In the genomic region with DNA sequence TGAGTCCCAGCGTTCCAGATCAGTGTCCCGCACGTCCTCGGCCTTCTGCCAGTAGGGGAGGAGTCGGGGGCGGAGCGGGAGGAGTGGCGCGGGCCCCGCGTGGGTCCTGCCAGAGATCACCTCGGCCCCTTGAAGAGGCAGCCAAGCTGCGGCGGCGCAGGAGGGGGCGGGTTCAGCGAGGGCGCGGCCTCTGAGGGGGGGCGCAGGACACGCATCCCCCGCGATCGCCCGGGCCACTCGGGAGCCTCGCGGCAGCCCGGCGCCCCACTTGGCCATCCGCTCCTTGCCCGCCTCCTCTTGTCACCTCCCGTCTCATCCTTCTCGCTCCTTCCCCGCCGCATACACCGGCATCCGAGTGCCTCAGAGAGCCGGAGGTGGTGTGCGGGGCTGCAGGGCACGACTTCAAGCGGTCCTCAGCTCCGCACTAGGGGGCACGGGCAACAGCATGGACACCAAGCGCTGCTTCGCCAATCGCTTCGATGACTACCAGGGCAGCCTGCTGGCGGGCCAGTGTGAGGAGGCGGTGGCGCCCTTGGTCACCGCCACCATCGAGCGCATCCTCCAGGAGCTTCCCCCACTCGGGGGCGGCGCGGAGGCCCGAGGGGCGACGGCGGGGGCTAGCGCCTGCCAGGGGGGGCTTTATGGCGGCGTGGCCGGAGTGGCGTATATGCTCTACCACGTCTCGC, we compare ENCODE assay signal across 8 cellular contexts. TPM values are rescaled to one million over a fixed set of nuclear protein-coding genes. Genes with fewer than 3 reads are reported as not detected.
DNase-seq lines count a peak whose midpoint lies in the region; ATAC-seq, FAIRE-seq and TF ChIP-seq lines count a peak whose summit lies in the region.
"Not testable (repeated sequence)": the region's sequence is repeated elsewhere in the genome, so short reads cannot be mapped to it uniquely, and the experiment has no call there.

A gene (plus strand): TSS at position 236 of the 686 bp plus-strand sequence. CDS start 210 bp downstream, at position 446.

- peak within 1 kb of the TSS; percentile 1; the same call in 1 of the 2 replicates for H3K27ac ChIP-seq in MM.1S (ENCODE audit: low read length)
- H3K27ac ChIP-seq in endothelial cell of umbilical vein (ENCODE audit: insufficient read depth, low read depth, low read length); prostate gland: not testable (repeated sequence)
- peak within 1 kb of the TSS in 2 of 4 donors; percentile 35 for H3K27ac ChIP-seq in upper lobe of left lung

- peak within 1 kb of the TSS; percentile 70 for H3K4me2 ChIP-seq in MM.1S (ENCODE audit: low read depth, low read length)
- peak within 1 kb of the TSS; percentile 13 for H3K4me2 ChIP-seq in endothelial cell of umbilical vein (ENCODE audit: insufficient read depth, low read length)

- CTCF ChIA-PET in endothelial cell of umbilical vein (lab: Charles Lee): not testable (repeated sequence)

- H2AFZ ChIP-seq in MM.1S (ENCODE audit: low read length) (peak within 1 kb of the TSS; percentile 70), endothelial cell of umbilical vein (ENCODE audit: low read depth, low read length) (peak within 1 kb of the TSS; percentile 41)

- TF ChIP-seq POLR2A in endothelial cell of umbilical vein (IDR thresholded peaks at IDR 0.05; ENCODE audit: low read depth, low read length); prostate gland (IDR thresholded peaks at IDR 0.05): not testable (repeated sequence)
- TF ChIP-seq POLR2A in upper lobe of left lung (IDR thresholded peaks at IDR 0.05): peak in 1 of 4 donors; percentile 23

- H3K9me1 ChIP-seq in endothelial cell of umbilical vein (replicated peaks; ENCODE audit: control insufficient read depth, extremely low read depth, insufficient read depth, low read length): not testable (repeated sequence)

- H3K79me2 ChIP-seq in MM.1S (ENCODE audit: low read length); endothelial cell of umbilical vein (ENCODE audit: control insufficient read depth, insufficient read depth, low read length): not testable (repeated sequence)

- not testable (repeated sequence) for TF ChIP-seq CTCF in MM.1S (IDR thresholded peaks at IDR 0.05; ENCODE audit: low read length); endothelial cell of umbilical vein (IDR thresholded peaks at IDR 0.05; ENCODE audit: extremely low read depth in 1 of 2, insufficient read depth in 1 of 2, low read depth in 1 of 2, low read length in 2 of 2); prostate gland (IDR thresholded peaks at IDR 0.05); upper lobe of left lung (IDR thresholded peaks at IDR 0.05)

- not testable (repeated sequence) for H3K4me1 Mint-ChIP-seq in T-helper 2 cell treated with Interferon-gamma antibody and Interleukin-4, amounts not matched to agents 5 μg/mL and 100 μg/mL, for 36 hours (ENCODE audit: low read depth); activated naive CD4-positive, alpha-beta T cell treated with anti-CD3 and anti-CD28 coated beads, Interleukin-2, amount 50 U/mL, for 24 hours

- peak within 1 kb of the TSS; percentile 23; the same call in 1 of the 2 replicates for H3K9ac ChIP-seq in MM.1S (ENCODE audit: low read length)
- not testable (repeated sequence) for H3K9ac ChIP-seq in endothelial cell of umbilical vein (replicated peaks; ENCODE audit: extremely low read depth, insufficient read depth, low read length)

- H3K4me3 ChIP-seq in MM.1S (ENCODE audit: low read length): peak within 1 kb of the TSS; percentile 61
- H3K4me3 ChIP-seq in endothelial cell of umbilical vein (replicated peaks in 1 of 3; ENCODE audit: insufficient read depth in 1 of 3, low read depth in 1 of 3, low read length in 3 of 3): peak within 1 kb of the TSS in 2 of 3 experiments; percentile 5 to 23
- peak within 1 kb of the TSS; percentile 9 to 18 for H3K4me3 ChIP-seq in prostate gland
- H3K4me3 ChIP-seq in upper lobe of left lung: peak within 1 kb of the TSS in 3 of 4 donors; percentile 40 to 51 (median 46)

- ATAC-seq in GM18502 (IDR thresholded peaks at IDR 0.05; ENCODE audit: poor library complexity, unreplicated experiment): peak; percentile 12
- peak; percentile 56 for ATAC-seq in left lobe of liver
- ATAC-seq in upper lobe of left lung (ENCODE audit: low FRiP score in 2 of 2): peak; percentile 20 to 41

- H3K36me3 ChIP-seq in MM.1S (replicated peaks; ENCODE audit: insufficient read depth, low read length); endothelial cell of umbilical vein (ENCODE audit: control insufficient read depth in 2 of 2, extremely low read depth in 1 of 2, insufficient read depth in 2 of 2, low read length in 2 of 2); prostate gland; upper lobe of left lung: not testable (repeated sequence)

- H3K9me2 ChIP-seq in MM.1S (replicated peaks; ENCODE audit: insufficient read depth, low read length): not testable (repeated sequence)

- H3K36me3 Mint-ChIP-seq in T-helper 2 cell treated with Interferon-gamma antibody and Interleukin-4, amounts not matched to agents 5 μg/mL and 100 μg/mL, for 36 hours (ENCODE audit: low read depth); activated naive CD4-positive, alpha-beta T cell treated with anti-CD3 and anti-CD28 coated beads, Interleukin-2, amount 50 U/mL, for 24 hours: not testable (repeated sequence)

- not testable (repeated sequence) for H3F3A ChIP-seq in MM.1S (ENCODE audit: insufficient read depth, low read length)

- not testable (repeated sequence) for H3K4me1 ChIP-seq in MM.1S (ENCODE audit: low read length); endothelial cell of umbilical vein (ENCODE audit: control insufficient read depth, extremely low read depth, insufficient read depth, low read length); prostate gland (replicated peaks); upper lobe of left lung

- FAIRE-seq in endothelial cell of umbilical vein (lab: Jason Lieb, UNC): not testable (repeated sequence)

- POLR2A ChIA-PET in endothelial cell of umbilical vein (lab: Charles Lee): not testable (repeated sequence)

- H3K9me3 Mint-ChIP-seq in T-helper 2 cell treated with Interferon-gamma antibody and Interleukin-4, amounts not matched to agents 5 μg/mL and 100 μg/mL, for 36 hours; activated naive CD4-positive, alpha-beta T cell treated with anti-CD3 and anti-CD28 coated beads, Interleukin-2, amount 50 U/mL, for 24 hours: not testable (repeated sequence)

- H3K4me3 Mint-ChIP-seq in T-helper 2 cell treated with Interferon-gamma antibody and Interleukin-4, amounts not matched to agents 5 μg/mL and 100 μg/mL, for 36 hours: peak within 1 kb of the TSS; percentile 85
- H3K4me3 Mint-ChIP-seq in activated naive CD4-positive, alpha-beta T cell treated with anti-CD3 and anti-CD28 coated beads, Interleukin-2, amount 50 U/mL, for 24 hours: peak within 1 kb of the TSS; percentile 81

- H3K27me3 Mint-ChIP-seq in T-helper 2 cell treated with Interferon-gamma antibody and Interleukin-4, amounts not matched to agents 5 μg/mL and 100 μg/mL, for 36 hours (ENCODE audit: low read depth): peaks cover 11% of the 10 kb centered on the region
- H3K27me3 Mint-ChIP-seq in activated naive CD4-positive, alpha-beta T cell treated with anti-CD3 and anti-CD28 coated beads, Interleukin-2, amount 50 U/mL, for 24 hours: not testable (repeated sequence)

- BruUV-seq in endothelial cell of umbilical vein (replicated peaks; lab: Mats Ljungman, UMichigan): not testable (repeated sequence)

- DNase-seq in MM.1S; T-helper 2 cell treated with Interferon-gamma antibody and Interleukin-4, amounts not matched to agents 5 μg/mL and 100 μg/mL, for 36 hours (ENCODE audit: low spot score); endothelial cell of umbilical vein (ENCODE audit: low read depth, low spot score); prostate gland (ENCODE audit: low spot score): not testable (repeated sequence)
- DNase-seq in left lobe of liver (ENCODE audit: low spot score) (peak; percentile 45), upper lobe of left lung (peak; percentile 37 to 88)

- H4K20me1 ChIP-seq in MM.1S (ENCODE audit: insufficient read depth, low read length); endothelial cell of umbilical vein (replicated peaks; ENCODE audit: control insufficient read depth, extremely low read depth, insufficient read depth, low read length): not testable (repeated sequence)

- H3K27ac Mint-ChIP-seq in T-helper 2 cell treated with Interferon-gamma antibody and Interleukin-4, amounts not matched to agents 5 μg/mL and 100 μg/mL, for 36 hours: peak within 1 kb of the TSS; percentile 65
- not testable (repeated sequence) for H3K27ac Mint-ChIP-seq in activated naive CD4-positive, alpha-beta T cell treated with anti-CD3 and anti-CD28 coated beads, Interleukin-2, amount 50 U/mL, for 24 hours

- WGBS in prostate gland: no CpG with 5 or more reads among the region's 69 CpGs
- 37% methylated on average over 42 of the region's 69 CpGs; no CpG with 5 or more reads in 1 of the 2 donors for WGBS in upper lobe of left lung, 2 donors

- intact Hi-C loops in endothelial cell of umbilical vein (cut with micrococcal nuclease): loop anchor here (5.0 kb wide), 1 partner anchor 256 kb away; no protein-coding TSS in a partner anchor
- intact Hi-C loops in prostate gland (cut with DNase I): not testable (repeated sequence)

- not testable (repeated sequence) for H3K9me3 ChIP-seq in MM.1S (replicated peaks; ENCODE audit: insufficient read depth, low read length); endothelial cell of umbilical vein (replicated peaks; ENCODE audit: control insufficient read depth, insufficient read depth, low read length); prostate gland; upper lobe of left lung

- TF ChIP-seq EP300 in upper lobe of left lung (IDR thresholded peaks at IDR 0.05): not testable (repeated sequence)

- H3K27me3 ChIP-seq in MM.1S (replicated peaks; ENCODE audit: insufficient read depth, low read length); endothelial cell of umbilical vein (ENCODE audit: control insufficient read depth in 2 of 2, insufficient read depth in 2 of 2, low read length in 2 of 2); prostate gland (replicated peaks; ENCODE audit: insufficient read depth); upper lobe of left lung: not testable (repeated sequence)

- dilution Hi-C loops in endothelial cell of umbilical vein (cut with MboI; ENCODE audit: extremely low pct_ligation_motif_present, low sequenced_read_pairs): not testable (repeated sequence)

RNA-seq across cellular contexts. Expression of the gene that starts here (rescaled TPM):
- total RNA-seq in endothelial cell of umbilical vein (0.83 and 1.5 TPM in 2 replicates), left lobe of liver (0.05 TPM), prostate gland (1 to 10 TPM in 1 of 2 donors, under 1 TPM in 1; 0.74 to 1.2 TPM), upper lobe of left lung (1 to 10 TPM in 5 of 6 donors, under 1 TPM in 1; 0.84 to 2.9 (median 1.8) TPM)
- polyA plus RNA-seq in endothelial cell of umbilical vein: 0.08 and 0.12 TPM in 2 replicates
- 0.14 and 0.18 TPM in 2 replicates for polyA plus RNA-seq in endothelial cell of umbilical vein (2011; cell fraction: cytosol; rRNA removed)
- polyA plus RNA-seq in endothelial cell of umbilical vein (2011; cell fraction: nucleus; rRNA removed): 0.11 and 0.22 TPM in 2 replicates
- polyA plus RNA-seq in endothelial cell of umbilical vein (2012): 0.11 and 0.56 TPM in 2 replicates
- 0.13 and 0.32 TPM in 2 replicates for polyA minus RNA-seq in endothelial cell of umbilical vein
- polyA minus RNA-seq in endothelial cell of umbilical vein (2011; cell fraction: cytosol; rRNA and poly(A)+ RNA removed): 0.10 TPM
- 0.24 and 0.38 TPM in 2 replicates for polyA minus RNA-seq in endothelial cell of umbilical vein (2011; cell fraction: nucleus; rRNA and poly(A)+ RNA removed)

Comparison
In these comparisons a context has a peak if more than half of its experiments do, and no peak if none do; other contexts are left out.
1. Peak in DNase-seq and ATAC-seq in left lobe of liver; RNA of the gene not detected or under 1 TPM.